8 cellular contexts compared by ENCODE assay signal in genomic region chr5:141512390-141513020, GRCh38. TPM values are rescaled to one million over a fixed set of nuclear protein-coding genes. Genes with fewer than 3 reads are reported as not detected.
A peak's percentile ranks its signal among the peaks of the same experiment; 100 is the strongest.
DNase-seq lines count a peak whose midpoint lies in the region; ATAC-seq, FAIRE-seq and TF ChIP-seq lines count a peak whose summit lies in the region.

No MANE protein-coding gene starts in this region.

- TF ChIP-seq RAD21 in A549 (conservative IDR thresholded peaks at IDR 0.05 in 1 of 2, IDR thresholded peaks at IDR 0.05 in 1 of 2) = peak; percentile 20 to 42; a peak in 3 of 5 replicates
- TF ChIP-seq RAD21 in H1 (IDR thresholded peaks at IDR 0.05 in 1 of 2, conservative IDR thresholded peaks at IDR 0.05 in 1 of 2; ENCODE audit: low read depth in 2 of 2, low read length in 2 of 2) = peak; percentile 80 to 86

- H3K27ac Mint-ChIP-seq in activated CD8-positive, alpha-beta memory T cell treated with anti-CD3 and anti-CD28 coated beads, Interleukin-2, amount 10 ng/mL, durations not matched to agents 7 days and 5 days = peak overlapping the region; percentile 52

- H3K4me3 ChIP-seq in A549 (no peak overlapping the region), H1 (ENCODE audit: extremely low read depth in 1 of 4, insufficient read depth in 2 of 4, low read depth in 3 of 4, low read length in 4 of 4) (peak overlapping the region; percentile 61 to 83 (median 76))

- TF ChIP-seq EP300 in A549 (IDR thresholded peaks at IDR 0.05) = no peak
- TF ChIP-seq EP300 in H1 (IDR thresholded peaks at IDR 0.05; ENCODE audit: borderline replicate concordance in 1 of 2, low read depth in 2 of 2, low read length in 2 of 2) = no peak; a peak in 1 of 3 replicates

- no peak overlapping the region; the same call in 1 of the 2 replicates for H2AK5ac ChIP-seq in H1 (ENCODE audit: low read depth, low read length)

- peak overlapping the region; percentile 93; the same call in 1 of the 2 replicates for H2BK12ac ChIP-seq in H1 (ENCODE audit: low read depth, low read length)

- H3K4me1 ChIP-seq in A549 (no peaks in the 10 kb centered on the region), H1 (replicated peaks in 1 of 4; ENCODE audit: control insufficient read depth in 3 of 4, insufficient read depth in 4 of 4, low read length in 3 of 4) (peaks cover 7 to 35% (median 19%) of the 10 kb centered on the region in 4 experiments)

- no peak overlapping the region for H3K23ac ChIP-seq in H1 (ENCODE audit: insufficient read length)

- peaks cover 15% of the 10 kb centered on the region for H3K23me2 ChIP-seq in H1 (ENCODE audit: low read depth, low read length)

- FAIRE-seq in A549 (lab: Jason Lieb, UNC) (no peak), H1 (lab: Jason Lieb, UNC) (peak; percentile 89)

- DNase-seq in A549 (ENCODE audit: low read depth in 1 of 2, low spot score in 1 of 2) = peak; percentile 62 to 63
- DNase-seq in NCI-H2227 (lab: John Stamatoyannopoulos, UW; ENCODE audit: unreplicated experiment) = peak; percentile 89
- peak; percentile 89 for DNase-seq in activated CD8-positive, alpha-beta memory T cell treated with anti-CD3 and anti-CD28 coated beads, Interleukin-2, amount 10 ng/mL, durations not matched to agents 7 days and 5 days
- peak; percentile 93 to 99 for DNase-seq in H1 (ENCODE audit: low read depth in 1 of 2, low spot score in 2 of 2)
- DNase-seq in midbrain (lab: John Stamatoyannopoulos, UW) = peak; percentile 72
- DNase-seq in stimulated activated CD8-positive, alpha-beta memory T cell treated with anti-CD3 and anti-CD28 coated beads, Interleukin-2, amount 100 ng/mL, for 48 hours (ENCODE audit: low read depth in 2 of 2) = peak; percentile 82 to 87

- TF ChIP-seq POLR2A in A549 (IDR thresholded peaks at IDR 0.05; ENCODE audit: low read length) (no peak), H1 (IDR thresholded peaks at IDR 0.05; ENCODE audit: control extremely low read depth in 1 of 2, low read depth in 2 of 2, low read length in 2 of 2) (peak in 1 of 2 experiments; percentile 60; a peak in 2 of 3 replicates)

- no peak overlapping the region for H2BK120ac ChIP-seq in H1 (replicated peaks; ENCODE audit: low read depth, low read length)

- peaks cover 24% of the 10 kb centered on the region for H3K4me1 Mint-ChIP-seq in activated CD8-positive, alpha-beta memory T cell treated with anti-CD3 and anti-CD28 coated beads, Interleukin-2, amount 10 ng/mL, durations not matched to agents 7 days and 5 days

- H2AFZ ChIP-seq in H1 (ENCODE audit: low read length) = peak overlapping the region; percentile 66; the same call in 1 of the 2 replicates

- peak in 1 of 2 experiments; percentile 75; a peak in 3 of 6 replicates for ATAC-seq in A549
- peak; percentile 31 for ATAC-seq in GM18502 (IDR thresholded peaks at IDR 0.05; ENCODE audit: poor library complexity, unreplicated experiment)
- peak; percentile 62 for ATAC-seq in activated CD8-positive, alpha-beta memory T cell treated with anti-CD3 and anti-CD28 coated beads, Interleukin-2, amount 10 ng/mL, durations not matched to agents 7 days and 5 days
- ATAC-seq in GM19455 (IDR thresholded peaks at IDR 0.05; ENCODE audit: unreplicated experiment) = no peak

- H3K9me3 Mint-ChIP-seq in activated CD8-positive, alpha-beta memory T cell treated with anti-CD3 and anti-CD28 coated beads, Interleukin-2, amount 10 ng/mL, durations not matched to agents 7 days and 5 days (ENCODE audit: low read depth) = no peaks in the 10 kb centered on the region

- H3K9ac ChIP-seq in H1 (replicated peaks in 1 of 4; ENCODE audit: extremely low read depth in 1 of 4, low read depth in 3 of 4, low read length in 3 of 4) = peak overlapping the region in 2 of 4 experiments; percentile 20 to 57; a peak in 3 of 7 replicates

- peaks cover 2 to 13% (median 10%) of the 10 kb centered on the region in 4 experiments; a peak in 6 of 8 replicates for H3K36me3 ChIP-seq in H1 (ENCODE audit: control insufficient read depth in 2 of 4, insufficient read depth in 4 of 4, low read length in 3 of 4)

- peaks cover 3% of the 10 kb centered on the region for H3K27me3 Mint-ChIP-seq in activated CD8-positive, alpha-beta memory T cell treated with anti-CD3 and anti-CD28 coated beads, Interleukin-2, amount 10 ng/mL, durations not matched to agents 7 days and 5 days

- H3K9me3 ChIP-seq in A549 = no peaks in the 10 kb centered on the region
- no peaks in the 10 kb centered on the region for H3K9me3 ChIP-seq in H1 (ENCODE audit: insufficient read depth in 2 of 2, low read depth in 1 of 2, low read length in 1 of 2)

- no peak overlapping the region for H2BK20ac ChIP-seq in H1 (ENCODE audit: low read length)

- H3K4ac ChIP-seq in H1 (replicated peaks; ENCODE audit: insufficient read length, low read depth, low read length) = no peak overlapping the region

- H3K18ac ChIP-seq in H1 (ENCODE audit: extremely low read depth, low read length) = peak overlapping the region; percentile 79; the same call in 1 of the 2 replicates

- H3K79me2 ChIP-seq in H1 (ENCODE audit: control insufficient read depth in 1 of 2, insufficient read depth in 2 of 2, low read length in 2 of 2) = no peaks in the 10 kb centered on the region

- H3K27ac ChIP-seq in A549 (no peak overlapping the region), H1 (ENCODE audit: low read depth, low read length) (no peak overlapping the region)

- H3K14ac ChIP-seq in H1 (ENCODE audit: insufficient read length) = no peak overlapping the region

- CTCF ChIA-PET in A549 (lab: Yijun Ruan, JAX) = interaction anchor here (0.9 to 15.1 kb wide), 14 partner anchors 9 to 428 kb away, joined by 3 to 163 read pairs (median 5); partner anchors contain the start of genes PCDHGA10, PCDHGA2, PCDHGA5 and PCDHGA7
- CTCF ChIA-PET in activated CD8-positive, alpha-beta memory T cell treated with anti-CD3 and anti-CD28 coated beads, Interleukin-2, amount 10 ng/mL, durations not matched to agents 7 days and 5 days (lab: Charles Lee) = interaction anchor here (0.6 to 5.3 kb wide), 38 partner anchors 8 to 336 kb away, joined by 3 to 58 read pairs (median 4); partner anchors contain the start of genes PCDHGA1, PCDHGA10, PCDHGA11 and PCDHGA12
- CTCF ChIA-PET in H1 (lab: Charles Lee; ENCODE audit: partially characterized antibody) = interaction anchor here (0.6 to 50.9 kb wide), 54 partner anchors 10 to 418 kb away, joined by 3 to 1236 read pairs (median 5); partner anchors contain the start of genes PCDHB10, PCDHB11, PCDHB13 and PCDHB14

- H2BK5ac ChIP-seq in H1 (ENCODE audit: low read depth, low read length) = peak overlapping the region; percentile 76; the same call in 1 of the 2 replicates

- H3K79me1 ChIP-seq in H1 (ENCODE audit: low read depth, low read length) = no peaks in the 10 kb centered on the region

- TF ChIP-seq CTCF in A549 (IDR thresholded peaks at IDR 0.05) (peak; percentile 65), H1 (IDR thresholded peaks at IDR 0.05; ENCODE audit: control extremely low read depth in 1 of 3, insufficient read depth in 1 of 3, low read depth in 1 of 3, low read length in 3 of 3) (peak in 2 of 3 experiments; percentile 97 to 98; a peak in 3 of 4 replicates)

- H4K91ac ChIP-seq in H1 (replicated peaks; ENCODE audit: insufficient read length, low read length) = peak overlapping the region; percentile 71

- no peak overlapping the region for H3K56ac ChIP-seq in H1 (replicated peaks; ENCODE audit: insufficient read length, low read depth, low read length)

- H3K4me3 Mint-ChIP-seq in activated CD8-positive, alpha-beta memory T cell treated with anti-CD3 and anti-CD28 coated beads, Interleukin-2, amount 10 ng/mL, durations not matched to agents 7 days and 5 days = peak overlapping the region; percentile 36

- H4K5ac ChIP-seq in H1 (ENCODE audit: insufficient read length, low read depth, low read length) = no peak overlapping the region

- peaks cover 19% of the 10 kb centered on the region for H3K36me3 Mint-ChIP-seq in activated CD8-positive, alpha-beta memory T cell treated with anti-CD3 and anti-CD28 coated beads, Interleukin-2, amount 10 ng/mL, durations not matched to agents 7 days and 5 days

- no peak overlapping the region for H4K8ac ChIP-seq in H1 (ENCODE audit: extremely low read depth, insufficient read depth, low read length)

- no peaks in the 10 kb centered on the region for H3K27me3 ChIP-seq in H1 (replicated peaks in 1 of 4; ENCODE audit: control insufficient read depth in 3 of 4, extremely low read depth in 1 of 4, insufficient read depth in 3 of 4, low read length in 3 of 4)

- H3K4me2 ChIP-seq in A549 (no peak overlapping the region), H1 (ENCODE audit: insufficient read depth in 1 of 2, low read depth in 2 of 2, low read length in 2 of 2) (peak overlapping the region; percentile 98 to 100)

- H4K20me1 ChIP-seq in H1 (replicated peaks in 1 of 2; ENCODE audit: control insufficient read depth in 1 of 2, insufficient read depth in 2 of 2, low read length in 2 of 2) = no peaks in the 10 kb centered on the region

- POLR2A ChIA-PET in A549 (lab: Yijun Ruan, JAX) (no interaction called here), H1 (lab: Charles Lee; ENCODE audit: partially characterized antibody) (interaction anchor here (1.0 to 5.1 kb wide), 12 partner anchors 11 to 192 kb away, joined by 3 to 33 read pairs (median 4); partner anchors contain the start of genes PCDHGA11, PCDHGA12, PCDHGB7 and PCDHGC5)

- peak overlapping the region; percentile 93; the same call in 1 of the 2 replicates for H2BK15ac ChIP-seq in H1 (ENCODE audit: low read length)

- WGBS in A549 (ENCODE audit: missing lambda C conversion rate) = 74% methylated on average over 30 of the region's 32 CpGs
- WGBS in H1 (ENCODE audit: extremely low coverage in 1 of 2, insufficient coverage in 1 of 2, insufficient read length in 1 of 2, insufficient replicate concordance in 2 of 2, low coverage in 1 of 2, low lambda C conversion rate in 2 of 2, missing lambda C conversion rate in 1 of 2), 2 experiments = 3% methylated on average over 32 of the region's 32 CpGs; no CpG with 5 or more reads in 1 of the 2 experiments

RNA-seq across cellular contexts. Expression of gene PCDHGC5, which starts 23.6 kb away (rescaled TPM):
- polyA plus RNA-seq in A549 (2011; rRNA removed) (0.08 TPM in 1 of 2 replicates, not detected in the other), A549 (2017; fragmentation: RNase III; extraction: RNeasy Plus Mini Kit Qiagen cat#74134 plus additional on column Dnase treatment) (0.03 TPM in 1 of 3 replicates, not detected in the others), H1 (2011; rRNA removed) (0.41 and 0.66 TPM in 2 replicates)
- polyA plus RNA-seq in A549 (2012; cell fraction: cytosol; rRNA removed) = not detected in 2 replicates
- polyA plus RNA-seq in A549 (2012; cell fraction: nucleus; rRNA removed) = 0.30 and 0.44 TPM in 2 replicates
- 0.54 and 0.78 TPM in 2 replicates for polyA minus RNA-seq in A549 (2011; rRNA and poly(A)+ RNA removed)
- total RNA-seq in activated CD8-positive, alpha-beta memory T cell treated with anti-CD3 and anti-CD28 coated beads, Interleukin-2, amount 10 ng/mL, durations not matched to agents 7 days and 5 days = not detected
- total RNA-seq in H1 (2021; fragmentation: NEBNext Ultra II Directional; extraction: Animal tissue kit (Norgen Biotek cat#: 25700)) = 0.78 and 1.1 TPM in 2 replicates
- polyA plus RNA-seq in H1 (2011; cell fraction: cytosol; rRNA removed) = 0.28 TPM
- 4.3 TPM for polyA plus RNA-seq in H1 (2011; cell fraction: nucleus; rRNA removed)
- polyA plus RNA-seq in H1 (2012, experiment 1 of 2) = 0.28 to 0.43 TPM (median 0.35 TPM) in 4 replicates
- polyA plus RNA-seq in H1 (2012, experiment 2 of 2) = 0.14 TPM
- 0.39 TPM for polyA plus RNA-seq in H1 (2013, experiment 1 of 2)
- 0.22 TPM for polyA plus RNA-seq in H1 (2013, experiment 2 of 2)
- 4.3 and 5.6 TPM in 2 replicates for polyA minus RNA-seq in H1 (2011; rRNA and poly(A)+ RNA removed)
- 0.37 TPM for polyA minus RNA-seq in H1 (2011; cell fraction: cytosol; rRNA and poly(A)+ RNA removed)
- polyA minus RNA-seq in H1 (2011; cell fraction: nucleus; rRNA and poly(A)+ RNA removed) = 11.0 TPM

RNA-seq across cellular contexts. Expression of gene PCDHGC4, which starts 27.7 kb away (rescaled TPM):
- polyA plus RNA-seq in A549 (2011; rRNA removed) = 0.06 and 0.07 TPM in 2 replicates
- polyA plus RNA-seq in A549 (2012; cell fraction: cytosol; rRNA removed) = not detected in 2 replicates
- polyA plus RNA-seq in A549 (2012; cell fraction: nucleus; rRNA removed) = 0.10 and 0.39 TPM in 2 replicates
- 0.03 TPM in 1 of 3 replicates, not detected in the others for polyA plus RNA-seq in A549 (2017; fragmentation: RNase III; extraction: RNeasy Plus Mini Kit Qiagen cat#74134 plus additional on column Dnase treatment)
- 0.63 and 0.95 TPM in 2 replicates for polyA minus RNA-seq in A549 (2011; rRNA and poly(A)+ RNA removed)
- not detected for total RNA-seq in activated CD8-positive, alpha-beta memory T cell treated with anti-CD3 and anti-CD28 coated beads, Interleukin-2, amount 10 ng/mL, durations not matched to agents 7 days and 5 days
- 2.4 and 2.6 TPM in 2 replicates for total RNA-seq in H1 (2021; fragmentation: NEBNext Ultra II Directional; extraction: Animal tissue kit (Norgen Biotek cat#: 25700))
- polyA plus RNA-seq in H1 (2011; rRNA removed) = 2.1 and 2.8 TPM in 2 replicates
- 2.2 TPM for polyA plus RNA-seq in H1 (2011; cell fraction: cytosol; rRNA removed)
- 5.0 TPM for polyA plus RNA-seq in H1 (2011; cell fraction: nucleus; rRNA removed)
- polyA plus RNA-seq in H1 (2012, experiment 1 of 2) = 1.8 to 2.4 TPM (median 2.0 TPM) in 4 replicates
- polyA plus RNA-seq in H1 (2012, experiment 2 of 2) = 1.7 TPM
- 4.1 TPM for polyA plus RNA-seq in H1 (2013, experiment 1 of 2)
- polyA plus RNA-seq in H1 (2013, experiment 2 of 2) = 3.1 TPM
- 8.5 and 9.4 TPM in 2 replicates for polyA minus RNA-seq in H1 (2011; rRNA and poly(A)+ RNA removed)
- 3.4 TPM for polyA minus RNA-seq in H1 (2011; cell fraction: cytosol; rRNA and poly(A)+ RNA removed)
- polyA minus RNA-seq in H1 (2011; cell fraction: nucleus; rRNA and poly(A)+ RNA removed) = 12.8 TPM

RNA-seq across cellular contexts. Expression of gene PCDHGC3, which starts 36.7 kb away (rescaled TPM):
- polyA plus RNA-seq in A549 (2011; rRNA removed) (1.6 and 1.9 TPM in 2 replicates), A549 (2017; fragmentation: RNase III; extraction: RNeasy Plus Mini Kit Qiagen cat#74134 plus additional on column Dnase treatment) (4.9 to 5.3 TPM (median 5.2 TPM) in 3 replicates), H1 (2011; rRNA removed) (4.7 and 11.3 TPM in 2 replicates)
- 1.8 and 2.9 TPM in 2 replicates for polyA plus RNA-seq in A549 (2012; cell fraction: cytosol; rRNA removed)
- 4.6 and 6.1 TPM in 2 replicates for polyA plus RNA-seq in A549 (2012; cell fraction: nucleus; rRNA removed)
- polyA minus RNA-seq in A549 (2011; rRNA and poly(A)+ RNA removed) = 3.5 and 3.8 TPM in 2 replicates
- not detected for total RNA-seq in activated CD8-positive, alpha-beta memory T cell treated with anti-CD3 and anti-CD28 coated beads, Interleukin-2, amount 10 ng/mL, durations not matched to agents 7 days and 5 days
- 18.6 and 19.6 TPM in 2 replicates for total RNA-seq in H1 (2021; fragmentation: NEBNext Ultra II Directional; extraction: Animal tissue kit (Norgen Biotek cat#: 25700))
- 4.5 TPM for polyA plus RNA-seq in H1 (2011; cell fraction: cytosol; rRNA removed)
- 7.3 TPM for polyA plus RNA-seq in H1 (2011; cell fraction: nucleus; rRNA removed)
- polyA plus RNA-seq in H1 (2012, experiment 1 of 2) = 25.4 to 29.6 TPM (median 28.0 TPM) in 4 replicates
- polyA plus RNA-seq in H1 (2012, experiment 2 of 2) = 27.0 TPM
- polyA plus RNA-seq in H1 (2013, experiment 1 of 2) = 56.3 TPM
- polyA plus RNA-seq in H1 (2013, experiment 2 of 2) = 50.4 TPM
- polyA minus RNA-seq in H1 (2011; rRNA and poly(A)+ RNA removed) = 8.8 and 9.8 TPM in 2 replicates
- polyA minus RNA-seq in H1 (2011; cell fraction: cytosol; rRNA and poly(A)+ RNA removed) = 5.9 TPM
- 14.3 TPM for polyA minus RNA-seq in H1 (2011; cell fraction: nucleus; rRNA and poly(A)+ RNA removed)

Comparison
In these comparisons a context has a peak if more than half of its experiments do, and no peak if none do; other contexts are left out.
1. RNA of gene PCDHGC3, which starts 36.7 kb away (total RNA-seq): 18.6 to 19.6 TPM in H1; not detected in activated CD8-positive, alpha-beta memory T cell treated with anti-CD3 and anti-CD28 coated beads, Interleukin-2, amount 10 ng/mL, durations not matched to agents 7 days and 5 days; every median in the first group is over 10 times any median in the second.
2. Of the 18 proteins assayed by ChIP-seq in both H1 and A549: peak only in H1: PHF8 and RFX5; only in A549: none; in both: CTCF and RAD21; in neither: 12; mixed calls (peak in some experiments, not most) for 2.
3. Peak in every context shown above with its lines, with median percentiles within 50 percentile points of each other: DNase-seq.